ENCODE assay signal across 34 cellular contexts in the genomic region with DNA sequence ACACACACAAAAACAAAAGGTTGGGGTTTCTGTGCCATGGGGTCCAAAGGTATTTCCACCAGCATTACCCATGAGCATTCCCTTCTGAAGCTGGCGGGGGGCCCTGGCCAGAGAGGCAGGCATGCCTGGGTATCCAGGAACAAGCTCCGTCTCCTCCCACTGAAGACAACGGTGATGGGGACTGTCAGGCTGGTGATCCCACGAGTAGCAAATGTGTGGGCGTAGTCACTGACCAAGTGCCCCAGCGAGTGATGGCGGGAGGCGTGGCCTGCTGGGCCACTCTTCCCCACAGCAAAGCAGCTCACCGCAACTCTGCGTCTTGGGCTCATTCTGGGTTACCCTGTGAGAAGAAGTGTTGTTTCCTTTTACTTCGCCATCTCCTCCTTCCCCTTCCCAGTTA.
"Had no signal": no experiment of that assay in that cellular context is flagged by ENCODE, and none has a peak within 500 bp of the region (broad histone marks: within the 10 kb centered on the region; RNA-seq: fewer than 3 reads in every experiment).

No MANE protein-coding gene starts in this region.

- H3K27ac ChIP-seq: KMS-11 had no signal

- H3K4me2 ChIP-seq: KMS-11 had no signal

- H3K9ac ChIP-seq: KMS-11 had no signal

- H3K27me3 ChIP-seq: MG63 had no signal

- H3K4me3 ChIP-seq: MG63 had no signal

- H3K9me3 ChIP-seq: MG63 had no signal

- DNase-seq: Karpas-422, Kasumi-1, MG63, MM.1S, MV-4-11, NCI-H1048, NCI-H1092, NCI-H1092 treated with DMSO at 0.1 percent for 48 hours, NCI-H1105, NCI-H1105 treated with DMSO at 0.1 percent for 48 hours, NCI-H1417, NCI-H1417 treated with DMSO at 0.1 percent for 48 hours, NCI-H1436, NCI-H1436 treated with DMSO at 0.1 percent for 48 hours, NCI-H146, NCI-H1694, NCI-H1694 treated with DMSO at 0.1 percent for 48 hours, NCI-H187, NCI-H187 treated with DMSO at 0.1 percent for 48 hours, NCI-H1930, NCI-H2029, NCI-H2029 treated with DMSO at 0.1 percent for 48 hours, NCI-H2081 treated with DMSO at 0.1 percent for 48 hours, NCI-H2107, NCI-H2171, NCI-H2171 treated with DMSO at 0.1 percent for 48 hours, NCI-H2227 treated with DMSO at 0.1 percent for 48 hours, NCI-H226, NCI-H345, NCI-H446, NCI-H446 treated with DMSO at 0.1 percent for 48 hours, NCI-H510A, NCI-H510A treated with DMSO at 0.1 percent for 48 hours had no signal

- H3K36me3 ChIP-seq: MG63 had no signal
